1 cellular context compared by ENCODE assay signal in the genomic region with DNA sequence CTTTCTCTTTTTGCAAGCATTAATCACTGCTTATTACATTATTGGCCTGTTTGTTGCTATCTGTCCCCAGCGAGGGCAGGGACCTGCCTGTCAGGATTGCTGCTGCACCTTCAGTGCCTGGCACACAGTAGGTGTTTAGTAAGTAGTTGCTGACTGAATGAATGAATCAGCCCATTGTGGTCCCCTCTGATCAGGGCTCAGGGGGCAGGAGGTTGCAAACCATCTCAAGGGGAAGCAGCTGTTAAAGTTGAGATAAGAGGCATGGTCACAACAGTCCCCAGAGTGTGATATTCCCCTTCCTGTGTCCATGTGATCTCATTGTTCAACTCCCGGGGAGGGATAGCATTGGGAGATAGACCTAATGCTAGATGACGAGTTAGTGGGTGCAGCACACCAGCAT.
TF ChIP-seq lines count a peak whose summit lies in the region.

No MANE protein-coding gene starts in this region.

TF ChIP-seq in HepG2, 621 proteins besides CTCF, POLR2A, EP300 and RAD21 (continued from another document):
- TF ChIP-seq, protein P1, sequence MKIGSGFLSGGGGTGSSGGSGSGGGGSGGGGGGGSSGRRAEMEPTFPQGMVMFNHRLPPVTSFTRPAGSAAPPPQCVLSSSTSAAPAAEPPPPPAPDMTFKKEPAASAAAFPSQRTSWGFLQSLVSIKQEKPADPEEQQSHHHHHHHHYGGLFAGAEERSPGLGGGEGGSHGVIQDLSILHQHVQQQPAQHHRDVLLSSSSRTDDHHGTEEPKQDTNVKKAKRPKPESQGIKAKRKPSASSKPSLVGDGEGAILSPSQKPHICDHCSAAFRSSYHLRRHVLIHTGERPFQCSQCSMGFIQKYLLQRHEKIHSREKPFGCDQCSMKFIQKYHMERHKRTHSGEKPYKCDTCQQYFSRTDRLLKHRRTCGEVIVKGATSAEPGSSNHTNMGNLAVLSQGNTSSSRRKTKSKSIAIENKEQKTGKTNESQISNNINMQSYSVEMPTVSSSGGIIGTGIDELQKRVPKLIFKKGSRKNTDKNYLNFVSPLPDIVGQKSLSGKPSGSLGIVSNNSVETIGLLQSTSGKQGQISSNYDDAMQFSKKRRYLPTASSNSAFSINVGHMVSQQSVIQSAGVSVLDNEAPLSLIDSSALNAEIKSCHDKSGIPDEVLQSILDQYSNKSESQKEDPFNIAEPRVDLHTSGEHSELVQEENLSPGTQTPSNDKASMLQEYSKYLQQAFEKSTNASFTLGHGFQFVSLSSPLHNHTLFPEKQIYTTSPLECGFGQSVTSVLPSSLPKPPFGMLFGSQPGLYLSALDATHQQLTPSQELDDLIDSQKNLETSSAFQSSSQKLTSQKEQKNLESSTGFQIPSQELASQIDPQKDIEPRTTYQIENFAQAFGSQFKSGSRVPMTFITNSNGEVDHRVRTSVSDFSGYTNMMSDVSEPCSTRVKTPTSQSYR (CRISPR knock-in tag; IDR thresholded peaks at IDR 0.05; ENCODE audit: borderline replicate concordance) = no peak
- TF ChIP-seq FOSL1 (CRISPR knock-in tag; IDR thresholded peaks at IDR 0.05; ENCODE audit: borderline replicate concordance) (no peak), ZNF703 (CRISPR knock-in tag; IDR thresholded peaks at IDR 0.05; ENCODE audit: borderline replicate concordance) (no peak), ZNF121 (CRISPR knock-in tag; IDR thresholded peaks at IDR 0.05) (no peak)
TF ChIP-seq in HepG2: peak in this region for 0.
